8 cellular contexts compared by ENCODE assay signal in the genomic region with DNA sequence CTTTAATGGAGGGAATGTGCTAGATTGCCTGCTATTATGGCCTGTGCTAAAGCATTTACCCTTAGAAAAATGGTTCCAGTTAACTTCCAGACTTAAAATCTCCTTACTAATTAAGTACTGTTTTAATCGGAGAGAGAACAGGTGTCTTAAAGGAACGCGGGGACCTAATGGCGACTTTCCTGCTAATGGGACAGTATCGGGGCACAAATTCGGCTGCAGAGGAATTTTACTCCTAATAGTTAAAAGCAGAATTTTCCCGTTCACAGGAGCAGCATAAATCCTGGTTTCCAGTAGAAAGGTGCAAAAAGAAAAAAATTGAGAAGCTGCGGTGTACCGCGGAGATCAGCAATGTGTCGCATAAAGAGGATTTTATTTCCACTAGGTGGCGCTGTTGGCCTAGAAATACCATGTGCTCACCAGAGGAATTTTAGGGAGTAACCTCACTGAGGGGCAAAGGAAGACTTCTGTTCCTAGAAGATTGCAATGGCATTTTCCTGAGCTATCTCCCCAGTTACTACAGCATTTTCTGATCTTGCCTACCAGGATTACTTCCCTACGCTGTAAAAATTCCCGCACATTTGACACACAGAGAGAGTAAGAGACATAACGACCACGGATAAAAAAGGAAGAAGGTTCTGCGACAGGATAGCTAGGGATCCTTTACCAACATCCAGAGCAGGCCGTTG. TPM values are rescaled to one million over a fixed set of nuclear protein-coding genes. Genes with fewer than 3 reads are reported as not detected.
DNase-seq lines count a peak whose midpoint lies in the region; ATAC-seq and TF ChIP-seq lines count a peak whose summit lies in the region.

No MANE protein-coding gene starts in this region.

- no peak overlapping the region for H3K9ac ChIP-seq in smooth muscle cell (ENCODE audit: low read depth)

- 36% methylated on average over 18 of the region's 18 CpGs for WGBS in smooth muscle cell (ENCODE audit: low lambda C conversion rate)

- H3F3A ChIP-seq in smooth muscle cell (ENCODE audit: low read depth) = no peaks in the 10 kb centered on the region

- peaks cover 0 to 29% of the 10 kb centered on the region in 2 donors for H3K9me3 ChIP-seq in right atrium auricular region
- H3K9me3 ChIP-seq in smooth muscle cell (replicated peaks; ENCODE audit: low read depth) = no peaks in the 10 kb centered on the region

- no peak for ATAC-seq in HG03354 (IDR thresholded peaks at IDR 0.05; ENCODE audit: poor library complexity, severe bottlenecking, unreplicated experiment)
- no peak for ATAC-seq in GM19324 (IDR thresholded peaks at IDR 0.05; ENCODE audit: low FRiP score, unreplicated experiment)

- no peak overlapping the region for H3K4me2 ChIP-seq in smooth muscle cell

- no peak overlapping the region for H2AFZ ChIP-seq in smooth muscle cell (ENCODE audit: low read depth)

- H3K36me3 ChIP-seq in right atrium auricular region (no peaks in the 10 kb centered on the region), smooth muscle cell (ENCODE audit: low read depth) (no peaks in the 10 kb centered on the region)

- no peaks in the 10 kb centered on the region for H3K79me2 ChIP-seq in smooth muscle cell (ENCODE audit: low read depth)

- no peaks in the 10 kb centered on the region for H4K20me1 ChIP-seq in smooth muscle cell (ENCODE audit: low read depth)

- H3K4me1 ChIP-seq in right atrium auricular region (no peaks in the 10 kb centered on the region), smooth muscle cell (ENCODE audit: low read depth) (no peaks in the 10 kb centered on the region)

- H3K27ac ChIP-seq in right atrium auricular region = no peak overlapping the region
- H3K27ac ChIP-seq in smooth muscle cell (ENCODE audit: low read depth) = no peak overlapping the region

- DNase-seq in ELF-1 (ENCODE audit: low read depth, low spot score) (peak; percentile 65), Kasumi-1 (lab: John Stamatoyannopoulos, UW) (peak; percentile 65 to 79), SKM-1 treated with dmso at 0.1 percent for 144 hours (lab: John Stamatoyannopoulos, UW; ENCODE audit: unreplicated experiment) (peak; percentile 54), amniotic epithelial cell (ENCODE audit: low read depth) (peak; percentile 59), right atrium auricular region (ENCODE audit: low spot score) (no peak), smooth muscle cell (lab: John Stamatoyannopoulos, UW; ENCODE audit: unreplicated experiment) (no peak)

- H3K4me3 ChIP-seq in right atrium auricular region (no peak overlapping the region), smooth muscle cell (no peak overlapping the region)

- no peaks in the 10 kb centered on the region for H3K27me3 ChIP-seq in right atrium auricular region
- H3K27me3 ChIP-seq in smooth muscle cell (ENCODE audit: low read depth) = peaks cover 36% of the 10 kb centered on the region

- peak; percentile 56 to 87 for TF ChIP-seq CTCF in right atrium auricular region (IDR thresholded peaks at IDR 0.05)
- TF ChIP-seq CTCF in smooth muscle cell (IDR thresholded peaks at IDR 0.05; ENCODE audit: borderline replicate concordance, insufficient read depth, poor library complexity, severe bottlenecking) = peak; percentile 83

RNA-seq across cellular contexts. Expression of a gene that starts 44.5 kb away (rescaled TPM):
- 1 to 10 TPM; 1.1 to 1.2 TPM for total RNA-seq in right atrium auricular region
- 3.3 and 4.3 TPM in 2 replicates for total RNA-seq in smooth muscle cell
- 2.2 and 3.0 TPM in 2 replicates for polyA plus RNA-seq in smooth muscle cell

RNA-seq across cellular contexts. Expression of a gene that starts 56.1 kb away (rescaled TPM):
- total RNA-seq in right atrium auricular region (not detected), smooth muscle cell (not detected in 2 replicates)
- 0.21 TPM in 1 of 2 replicates, not detected in the other for polyA plus RNA-seq in smooth muscle cell

Comparison
In these comparisons a context has a peak if more than half of its experiments do, and no peak if none do; other contexts are left out.
1. DNase-seq: peak in ELF-1 (single experiment), Kasumi-1 (2 of 2), SKM-1 treated with dmso at 0.1 percent for 144 hours (single experiment) and amniotic epithelial cell (single experiment); none in right atrium auricular region (single experiment) and smooth muscle cell (single experiment).